10 cellular contexts compared by ENCODE assay signal in genomic region chr1:160178731-160179130, GRCh38. TPM values are rescaled to one million over a fixed set of nuclear protein-coding genes. Genes with fewer than 3 reads are reported as not detected.
"Had no signal": no experiment of that assay in that cellular context is flagged by ENCODE, and none has a peak within 500 bp of the region (broad histone marks: within the 10 kb centered on the region; RNA-seq: fewer than 3 reads in every experiment).

No MANE protein-coding gene starts in this region.

- H3K36me3 ChIP-seq: HAP-1 had no signal

- H3K4me1 ChIP-seq: HAP-1 had no signal

- H3K9me3 Mint-ChIP-seq: HFFc6 had no signal

- H3K9ac ChIP-seq: GM23248 had no signal

- H3K4me1 Mint-ChIP-seq: IgD-negative memory B cell had no signal

- FAIRE-seq: HepG2 had no signal

- H3K4me3 Mint-ChIP-seq: HFFc6, IgD-negative memory B cell had no signal

- H3K27ac Mint-ChIP-seq: HFFc6, IgD-negative memory B cell had no signal

- DNase-seq: H7, HFFc6 had no signal

- H3K4me3 ChIP-seq: GM23248, HAP-1 had no signal

- ATAC-seq: HCT116, HepG2 had no signal

- H3K27ac ChIP-seq: GM23248, HL-60 had no signal

- H2AFZ ChIP-seq: GM23248 had no signal

- H3K9me3 ChIP-seq: HAP-1 had no signal

RNA-seq across cellular contexts. Expression of gene CASQ1, which starts 11.6 kb away (rescaled TPM):
- total RNA-seq: HT1080 had no signal
- polyA plus RNA-seq: GM23248, IgD-negative memory B cell had no signal

RNA-seq across cellular contexts. Expression of gene ATP1A4, which starts 27.3 kb away (rescaled TPM):
- total RNA-seq: GM23248, H4, HepG2, HFFc6, HT1080 had no signal
- polyA plus RNA-seq: GM23248, HepG2, IgD-negative memory B cell had no signal
